ENCODE assay signal across 8 cellular contexts in the genomic region with DNA sequence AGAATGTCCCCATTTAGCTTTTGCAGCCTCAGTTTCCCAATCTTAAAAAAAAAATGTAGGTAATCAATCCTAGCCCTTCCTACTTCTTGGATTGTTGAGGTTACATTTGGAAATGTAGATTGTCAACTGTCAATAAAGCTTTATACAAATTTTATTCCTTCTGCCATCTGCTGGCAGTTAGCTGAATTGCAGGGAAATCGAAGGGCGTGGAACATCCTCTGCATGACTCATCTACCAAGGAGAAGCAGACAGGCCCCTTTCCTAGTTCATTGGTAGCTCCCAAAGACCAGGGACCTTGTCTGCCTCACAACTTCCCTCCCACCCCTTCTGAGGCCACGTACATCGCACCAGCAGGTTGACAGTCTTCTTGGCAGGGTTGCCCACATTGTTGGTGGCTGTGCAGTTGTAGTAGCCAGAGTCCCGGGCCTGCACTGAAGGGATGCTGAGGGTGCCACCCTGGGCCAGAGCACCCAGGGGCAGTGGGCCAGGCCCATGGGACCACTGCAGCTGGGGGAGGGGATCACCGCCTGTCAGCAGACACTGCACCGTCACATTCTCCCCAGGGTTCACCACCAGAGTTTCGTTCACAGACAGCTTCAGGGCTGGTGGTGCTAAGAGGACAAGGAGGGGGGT. TPM values are rescaled to one million over a fixed set of nuclear protein-coding genes. Genes with fewer than 3 reads are reported as not detected.
DNase-seq lines count a peak whose midpoint lies in the region; ATAC-seq and TF ChIP-seq lines count a peak whose summit lies in the region.

No MANE protein-coding gene starts in this region.

- H3K4me3 Mint-ChIP-seq in activated CD8-positive, alpha-beta T cell treated with anti-CD3 and anti-CD28 coated beads for 36 hours, result no peak overlapping the region

- ATAC-seq in activated CD8-positive, alpha-beta T cell treated with anti-CD3 and anti-CD28 coated beads for 36 hours, result peak; percentile 70
- ATAC-seq in GM19467 (IDR thresholded peaks at IDR 0.05; ENCODE audit: unreplicated experiment), result no peak
- no peak for ATAC-seq in GM18870 (IDR thresholded peaks at IDR 0.05; ENCODE audit: unreplicated experiment)

- H3K79me2 ChIP-seq in MM.1S (ENCODE audit: low read length), result no peaks in the 10 kb centered on the region

- H3K9me3 Mint-ChIP-seq in activated CD8-positive, alpha-beta T cell treated with anti-CD3 and anti-CD28 coated beads for 36 hours, result peaks cover 6% of the 10 kb centered on the region

- peaks cover 7% of the 10 kb centered on the region for H3K4me1 Mint-ChIP-seq in activated CD8-positive, alpha-beta T cell treated with anti-CD3 and anti-CD28 coated beads for 36 hours (ENCODE audit: low read depth)

- no peak overlapping the region for H3K27ac ChIP-seq in MM.1S (ENCODE audit: low read length)

- no peak overlapping the region for H3K9ac ChIP-seq in MM.1S (ENCODE audit: low read length)

- H3K27me3 Mint-ChIP-seq in activated CD8-positive, alpha-beta T cell treated with anti-CD3 and anti-CD28 coated beads for 36 hours, result peaks cover 12% of the 10 kb centered on the region

- POLR2A ChIA-PET in activated CD8-positive, alpha-beta T cell treated with anti-CD3 and anti-CD28 coated beads for 36 hours (lab: Charles Lee), result no interaction called here

- CTCF ChIA-PET in activated CD8-positive, alpha-beta T cell treated with anti-CD3 and anti-CD28 coated beads for 36 hours (lab: Charles Lee), result interaction anchor here (0.6 to 2.1 kb wide), 29 partner anchors 11 to 389 kb away, joined by 3 to 10 read pairs (median 3); no protein-coding TSS in a partner anchor

- H3K27me3 ChIP-seq in MM.1S (replicated peaks; ENCODE audit: insufficient read depth, low read length), result no peaks in the 10 kb centered on the region; the same call in 1 of the 2 replicates

- intact Hi-C loops in activated CD8-positive, alpha-beta T cell treated with anti-CD3 and anti-CD28 coated beads for 36 hours (cut with micrococcal nuclease), result no loop called here

- H3K4me3 ChIP-seq in MM.1S (ENCODE audit: low read length), result no peak overlapping the region

- H3K4me2 ChIP-seq in MM.1S (ENCODE audit: low read depth, low read length), result no peak overlapping the region

- H4K20me1 ChIP-seq in MM.1S (ENCODE audit: insufficient read depth, low read length), result no peaks in the 10 kb centered on the region

- peaks cover 3% of the 10 kb centered on the region for H3K36me3 Mint-ChIP-seq in activated CD8-positive, alpha-beta T cell treated with anti-CD3 and anti-CD28 coated beads for 36 hours (ENCODE audit: low read depth)

- H3F3A ChIP-seq in MM.1S (ENCODE audit: insufficient read depth, low read length), result no peaks in the 10 kb centered on the region

- no peak overlapping the region for H3K27ac Mint-ChIP-seq in activated CD8-positive, alpha-beta T cell treated with anti-CD3 and anti-CD28 coated beads for 36 hours

- H3K9me2 ChIP-seq in MM.1S (replicated peaks; ENCODE audit: insufficient read depth, low read length), result no peaks in the 10 kb centered on the region

- DNase-seq in DMS 273 (lab: John Stamatoyannopoulos, UW; ENCODE audit: unreplicated experiment) (peak; percentile 80), DMS 273 treated with DMSO at 0.1 percent for 48 hours (lab: John Stamatoyannopoulos, UW) (no peak), MM.1S (peak; percentile 65), glomerular endothelial cell (ENCODE audit: extremely low read depth, low read depth, low spot score) (peak; percentile 41)
- peak; percentile 77 for DNase-seq in activated CD8-positive, alpha-beta T cell treated with anti-CD3 and anti-CD28 coated beads for 36 hours
- peak; percentile 42 to 51 for DNase-seq in stimulated activated CD4-positive, alpha-beta T cell treated with anti-CD3 and anti-CD28 coated beads, Interleukin-4, amount 100 ng/mL, for 48 hours (ENCODE audit: low read depth in 2 of 2)

- no peaks in the 10 kb centered on the region for H3K9me3 ChIP-seq in MM.1S (replicated peaks; ENCODE audit: insufficient read depth, low read length)

- peak; percentile 87 for TF ChIP-seq CTCF in MM.1S (IDR thresholded peaks at IDR 0.05; ENCODE audit: low read length)
- peak; percentile 95 for TF ChIP-seq CTCF in activated CD8-positive, alpha-beta T cell treated with anti-CD3 and anti-CD28 coated beads for 36 hours (IDR thresholded peaks at IDR 0.05)

- no peaks in the 10 kb centered on the region for H3K4me1 ChIP-seq in MM.1S (ENCODE audit: low read length)

- H3K36me3 ChIP-seq in MM.1S (replicated peaks; ENCODE audit: insufficient read depth, low read length), result no peaks in the 10 kb centered on the region

- 0 out of 2 replicates have a peak overlapping the region, but pooled peaks have one; percentile 2 for H2AFZ ChIP-seq in MM.1S (ENCODE audit: low read length)

RNA-seq across cellular contexts. Expression of a gene that starts 43.6 kb away (rescaled TPM):
- 1 to 10 TPM; 1.0 to 2.1 TPM for total RNA-seq in activated CD8-positive, alpha-beta T cell treated with anti-CD3 and anti-CD28 coated beads for 36 hours
- total RNA-seq in glomerular endothelial cell, result 0.18 TPM in 1 of 2 replicates, not detected in the other
